Comparison of ENCODE assay signal across 16 cellular contexts in the genomic region with DNA sequence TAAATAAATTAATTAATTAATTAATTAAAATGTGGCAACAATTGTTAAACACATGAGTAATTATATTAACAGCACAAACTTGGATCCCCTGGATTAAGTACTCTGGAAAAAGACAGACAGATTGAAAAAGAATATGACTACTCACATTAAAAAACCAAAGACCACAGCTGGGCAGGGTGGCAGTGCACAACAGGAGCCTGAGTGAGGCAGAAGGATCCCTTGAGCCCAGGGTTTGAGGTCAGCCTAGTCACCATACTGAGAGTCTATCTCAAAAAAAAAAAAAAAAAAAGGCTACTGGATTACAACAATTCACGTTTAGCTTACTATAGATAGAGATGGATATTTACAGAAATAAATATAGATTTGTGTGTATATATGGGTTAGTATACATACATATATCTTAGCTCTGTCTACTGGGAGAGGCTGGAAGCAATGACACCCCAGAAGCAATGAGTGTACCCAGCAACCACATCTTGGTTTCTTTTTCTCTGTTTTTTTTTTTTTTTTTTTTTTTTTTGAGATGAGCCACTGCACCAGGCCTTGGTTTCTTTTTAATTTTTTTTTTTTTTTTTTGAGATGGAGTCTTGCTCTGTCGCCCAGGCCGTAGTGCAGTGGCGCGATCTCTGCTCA.
"Had no signal": no experiment of that assay in that cellular context is flagged by ENCODE, and none has a peak within 500 bp of the region (broad histone marks: within the 10 kb centered on the region; RNA-seq: fewer than 3 reads in every experiment).

No MANE protein-coding gene starts in this region.

- H3K36me3 Mint-ChIP-seq: natural killer cell had no signal

- H3K9me3 ChIP-seq: neutrophil, sigmoid colon, suprapubic skin had no signal

- ATAC-seq: foreskin keratinocyte had no signal

- H3K9me3 Mint-ChIP-seq: activated T-helper 2 cell treated with anti-CD3 and anti-CD28 coated beads, Interferon-gamma antibody, Interleukin-2, Interleukin-4, amounts not matched to agents 10 μg/mL and 5 μg/mL and 100 μg/mL, durations not matched to agents 14 hours and 24 hours and 36 hours; dendritic cell treated with granulocyte-macrophage colony-stimulating factor and Interleukin-4, amounts not matched to agents 40 ng/mL and 50 ng/mL, for 4 days; natural killer cell had no signal

- H3K27ac ChIP-seq: foreskin keratinocyte, neutrophil, parathyroid adenoma, sigmoid colon, SK-N-MC, suprapubic skin had no signal

- H3K79me2 ChIP-seq: parathyroid adenoma had no signal

- H3K4me3 Mint-ChIP-seq: dendritic cell treated with granulocyte-macrophage colony-stimulating factor and Interleukin-4, amounts not matched to agents 40 ng/mL and 50 ng/mL, for 4 days; natural killer cell had no signal

- H2AFZ ChIP-seq: parathyroid adenoma had no signal

- H3K36me3 ChIP-seq: neutrophil, sigmoid colon, suprapubic skin had no signal

- H3K9ac ChIP-seq: parathyroid adenoma had no signal

- H3K27ac Mint-ChIP-seq: activated T-helper 2 cell treated with anti-CD3 and anti-CD28 coated beads, Interferon-gamma antibody, Interleukin-2, Interleukin-4, amounts not matched to agents 10 μg/mL and 5 μg/mL and 100 μg/mL, durations not matched to agents 14 hours and 24 hours and 36 hours; natural killer cell had no signal

- H3K4me1 Mint-ChIP-seq: natural killer cell had no signal

- H3K4me1 ChIP-seq: foreskin keratinocyte, parathyroid adenoma, sigmoid colon, suprapubic skin had no signal

- DNase-seq: aorta; cerebellar nuclear complex; effector memory CD4-positive, alpha-beta T cell; foreskin keratinocyte; mesenchymal stem cell; natural killer cell; sigmoid colon; stimulated activated naive CD4-positive, alpha-beta T cell; T-helper 9 cell; trophoblast cell had no signal

- H3K27me3 ChIP-seq: foreskin keratinocyte, neutrophil, sigmoid colon, suprapubic skin had no signal

- H3K4me3 ChIP-seq: sigmoid colon, SK-N-MC, suprapubic skin had no signal

- H3K27me3 Mint-ChIP-seq: dendritic cell treated with granulocyte-macrophage colony-stimulating factor and Interleukin-4, amounts not matched to agents 40 ng/mL and 50 ng/mL, for 4 days had no signal
